Comparison of ENCODE assay signal across 22 cellular contexts in genomic region chr12:106901276-106901675, GRCh38.
"Had no signal": no experiment of that assay in that cellular context is flagged by ENCODE, and none has a peak within 500 bp of the region (broad histone marks: within the 10 kb centered on the region; RNA-seq: fewer than 3 reads in every experiment).

No MANE protein-coding gene starts in this region.

- H3K4me3 ChIP-seq: psoas muscle, sigmoid colon, upper lobe of left lung had no signal

- H3K27ac ChIP-seq: psoas muscle, sigmoid colon, upper lobe of left lung had no signal

- H3K36me3 ChIP-seq: sigmoid colon, upper lobe of left lung had no signal

- H3K36me3 Mint-ChIP-seq: brain; natural killer cell treated with Interleukin-12 subunit alpha and Interleukin-12 subunit beta and Interleukin-15 and Interleukin-18, amount 100 ng/mL, for 72 hours had no signal

- H3K9me3 ChIP-seq: psoas muscle, sigmoid colon, upper lobe of left lung had no signal

- H3K27ac Mint-ChIP-seq: activated CD4-positive, alpha-beta T cell treated with anti-CD3 and anti-CD28 coated beads, Interleukin-2, amount 10 ng/mL, durations not matched to agents 7 days and 5 days; activated naive CD4-positive, alpha-beta T cell treated with anti-CD3 and anti-CD28 coated beads for 36 hours; activated T-helper 17 cell treated with anti-CD3 and anti-CD28 coated beads, Interleukin-2, amount 50 U/mL, for 72 hours; dendritic cell treated with granulocyte-macrophage colony-stimulating factor and Interleukin-4, amounts not matched to agents 40 ng/mL and 50 ng/mL, for 4 days; effector memory CD8-positive, alpha-beta T cell; natural killer cell treated with Interleukin-12 subunit alpha and Interleukin-12 subunit beta and Interleukin-15 and Interleukin-18, amount 100 ng/mL, for 72 hours had no signal

- H3K4me3 Mint-ChIP-seq: activated CD4-positive, alpha-beta T cell treated with anti-CD3 and anti-CD28 coated beads, Interleukin-2, amount 10 ng/mL, durations not matched to agents 7 days and 5 days; activated naive CD4-positive, alpha-beta T cell treated with anti-CD3 and anti-CD28 coated beads for 36 hours; activated T-helper 17 cell treated with anti-CD3 and anti-CD28 coated beads, Interleukin-2, amount 50 U/mL, for 72 hours; brain; dendritic cell treated with granulocyte-macrophage colony-stimulating factor and Interleukin-4, amounts not matched to agents 40 ng/mL and 50 ng/mL, for 4 days; effector memory CD8-positive, alpha-beta T cell; natural killer cell treated with Interleukin-12 subunit alpha and Interleukin-12 subunit beta and Interleukin-15 and Interleukin-18, amount 100 ng/mL, for 72 hours had no signal

- H3K4me1 Mint-ChIP-seq: activated T-helper 17 cell treated with anti-CD3 and anti-CD28 coated beads, Interleukin-2, amount 50 U/mL, for 72 hours had no signal

- H3K9me3 Mint-ChIP-seq: activated CD4-positive, alpha-beta T cell treated with anti-CD3 and anti-CD28 coated beads, Interleukin-2, amount 10 ng/mL, durations not matched to agents 7 days and 5 days; activated naive CD4-positive, alpha-beta T cell treated with anti-CD3 and anti-CD28 coated beads for 36 hours; activated T-helper 17 cell treated with anti-CD3 and anti-CD28 coated beads, Interleukin-2, amount 50 U/mL, for 72 hours; dendritic cell treated with granulocyte-macrophage colony-stimulating factor and Interleukin-4, amounts not matched to agents 40 ng/mL and 50 ng/mL, for 4 days; effector memory CD8-positive, alpha-beta T cell; natural killer cell treated with Interleukin-12 subunit alpha and Interleukin-12 subunit beta and Interleukin-15 and Interleukin-18, amount 100 ng/mL, for 72 hours had no signal

- FAIRE-seq: keratinocyte, TTC549 had no signal

- DNase-seq: activated CD4-positive, alpha-beta T cell treated with anti-CD3 and anti-CD28 coated beads, Interleukin-2, amount 10 ng/mL, durations not matched to agents 7 days and 5 days; activated CD4-positive, CD25-positive, alpha-beta regulatory T cell; activated CD8-positive, alpha-beta memory T cell treated with anti-CD3 and anti-CD28 coated beads for 24 hours; activated naive CD4-positive, alpha-beta T cell treated with anti-CD3 and anti-CD28 coated beads for 36 hours; effector memory CD8-positive, alpha-beta T cell; head of caudate nucleus; left ventricle myocardium superior; mesenchymal stem cell; nucleus accumbens; psoas muscle; sigmoid colon; stimulated activated CD4-positive, alpha-beta T cell treated with anti-CD3 and anti-CD28 coated beads, Interleukin-12 subunit alpha, Interleukin-12 subunit beta, amount 100 ng/mL, for 4 hours; stimulated activated naive CD4-positive, alpha-beta T cell; substantia nigra; T-helper 2 cell; upper lobe of left lung had no signal

- ATAC-seq: activated T-helper 17 cell treated with anti-CD3 and anti-CD28 coated beads, Interleukin-2, amount 50 U/mL, for 72 hours; effector memory CD8-positive, alpha-beta T cell; left ventricle myocardium superior; natural killer cell treated with Interleukin-12 subunit alpha and Interleukin-12 subunit beta and Interleukin-15 and Interleukin-18, amount 100 ng/mL, for 72 hours; psoas muscle had no signal

- H3K27me3 ChIP-seq: sigmoid colon, upper lobe of left lung had no signal
